Comparison of ENCODE assay signal across 22 cellular contexts in genomic region chr2:49971453-49971852, GRCh38.
DNase-seq lines count a peak whose midpoint lies in the region; FAIRE-seq and TF ChIP-seq lines count a peak whose summit lies in the region.
"Had no signal": no experiment of that assay in that cellular context is flagged by ENCODE, and none has a peak within 500 bp of the region (broad histone marks: within the 10 kb centered on the region; RNA-seq: fewer than 3 reads in every experiment).

No MANE protein-coding gene starts in this region.

- peaks cover 4% of the 10 kb centered on the region for H3K36me3 Mint-ChIP-seq in glutamatergic neuron (ENCODE audit: unreplicated experiment)
- H3K36me3 Mint-ChIP-seq: CD4-positive, alpha-beta memory T cell; CD4-positive, CD25-positive, alpha-beta regulatory T cell; CD8-positive, alpha-beta memory T cell had no signal

- no peak overlapping the region for H3K9ac ChIP-seq in SK-N-MC (ENCODE audit: insufficient read length)
- H3K9ac ChIP-seq: BLaER1 treated with 17β-estradiol and CSF1 and Interleukin-3, amounts not matched to agents 10 nM and 100 nM had no signal

- peak overlapping the region; percentile 32 for H3K4me3 Mint-ChIP-seq in glutamatergic neuron (ENCODE audit: unreplicated experiment)
- H3K4me3 Mint-ChIP-seq: B cell; CD4-positive, alpha-beta memory T cell; CD4-positive, CD25-positive, alpha-beta regulatory T cell; CD8-positive, alpha-beta memory T cell had no signal

- DNase-seq in D721Med (ENCODE audit: insufficient read length, low spot score): no peak
- DNase-seq in SK-N-MC (ENCODE audit: low read depth, low spot score): no peak
- no peak for DNase-seq in dorsolateral prefrontal cortex
- DNase-seq in glutamatergic neuron: no peak
- no peak for DNase-seq in effector CD4-positive, alpha-beta T cell
- no peak for DNase-seq in CD1c-positive myeloid dendritic cell (ENCODE audit: extremely low spot score)
- no peak for DNase-seq in iPS-NIHi7 (ENCODE audit: extremely low spot score)
- DNase-seq: AML-193; CD4-positive, alpha-beta memory T cell; CD4-positive, CD25-positive, alpha-beta regulatory T cell; CD8-positive, alpha-beta memory T cell; COR-L47; DMS79 treated with DMSO at 0.1 percent for 48 hours; GDM1 had no signal

- H3K4me1 Mint-ChIP-seq in glutamatergic neuron (ENCODE audit: low read depth, unreplicated experiment): peaks cover 32% of the 10 kb centered on the region
- H3K4me1 Mint-ChIP-seq: CD8-positive, alpha-beta memory T cell had no signal

- H3K4me3 ChIP-seq in SK-N-MC (no peak overlapping the region), dorsolateral prefrontal cortex (peak overlapping the region in 37 of 59 donors; percentile 2 to 79 (median 66))
- H3K4me3 ChIP-seq: A549; BLaER1 treated with 17β-estradiol and CSF1 and Interleukin-3, amounts not matched to agents 10 nM and 100 nM; GM12878 had no signal

- peaks cover 10% of the 10 kb centered on the region for H3K27me3 Mint-ChIP-seq in glutamatergic neuron (ENCODE audit: unreplicated experiment)
- H3K27me3 Mint-ChIP-seq: B cell; CD4-positive, alpha-beta memory T cell; CD4-positive, CD25-positive, alpha-beta regulatory T cell; CD8-positive, alpha-beta memory T cell had no signal

- no peak for TF ChIP-seq CTCF in D721Med (IDR thresholded peaks at IDR 0.05; ENCODE audit: insufficient read depth, missing control alignments)
- TF ChIP-seq CTCF in dorsolateral prefrontal cortex (IDR thresholded peaks at IDR 0.05 in 54 of 56, conservative IDR thresholded peaks at IDR 0.05 in 2 of 56; ENCODE audit: low read depth in 1 of 56, partially characterized antibody in 56 of 56): no peak
- no peak for TF ChIP-seq CTCF in glutamatergic neuron (IDR thresholded peaks at IDR 0.05; ENCODE audit: partially characterized antibody, unreplicated experiment)

- H3K36me3 ChIP-seq in SK-N-MC (ENCODE audit: insufficient read depth, low read length): no peaks in the 10 kb centered on the region
- H3K36me3 ChIP-seq: BLaER1 treated with 17β-estradiol and CSF1 and Interleukin-3, amounts not matched to agents 10 nM and 100 nM had no signal

- H3K27ac ChIP-seq in SK-N-MC (0 out of 2 replicates have a peak overlapping the region, but pooled peaks have one; percentile 5), dorsolateral prefrontal cortex (peak overlapping the region in 18 of 59 donors; percentile 12 to 96 (median 88))
- H3K27ac ChIP-seq: 22Rv1; A549; BLaER1 treated with 17β-estradiol and CSF1 and Interleukin-3, amounts not matched to agents 10 nM and 100 nM; C4-2B had no signal

- intact Hi-C loops in dorsolateral prefrontal cortex (cut with DNase I): loop anchor here in 1 of 2 donors (10.0 kb wide), 2 partner anchors 127 to 163 kb away; no protein-coding TSS in a partner anchor

- H3K27me3 ChIP-seq in dorsolateral prefrontal cortex: no peaks in the 10 kb centered on the region
- H3K27me3 ChIP-seq: BLaER1 treated with 17β-estradiol and CSF1 and Interleukin-3, amounts not matched to agents 10 nM and 100 nM had no signal

- H3K9me3 ChIP-seq in SK-N-MC (ENCODE audit: low read depth, low read length): no peaks in the 10 kb centered on the region
- H3K9me3 ChIP-seq: A549; BLaER1 treated with 17β-estradiol and CSF1 and Interleukin-3, amounts not matched to agents 10 nM and 100 nM had no signal

- no peak overlapping the region for H3K27ac Mint-ChIP-seq in glutamatergic neuron (ENCODE audit: unreplicated experiment)
- H3K27ac Mint-ChIP-seq: B cell; CD4-positive, alpha-beta memory T cell; CD4-positive, CD25-positive, alpha-beta regulatory T cell; CD8-positive, alpha-beta memory T cell had no signal

- peak; percentile 32 for FAIRE-seq in D721Med (lab: Jason Lieb, UNC)
- FAIRE-seq: A549, GM12878, GM12892, GM18507 had no signal

- peaks cover 10% of the 10 kb centered on the region for H3K9me3 Mint-ChIP-seq in glutamatergic neuron (ENCODE audit: unreplicated experiment)
